In the genomic region with DNA sequence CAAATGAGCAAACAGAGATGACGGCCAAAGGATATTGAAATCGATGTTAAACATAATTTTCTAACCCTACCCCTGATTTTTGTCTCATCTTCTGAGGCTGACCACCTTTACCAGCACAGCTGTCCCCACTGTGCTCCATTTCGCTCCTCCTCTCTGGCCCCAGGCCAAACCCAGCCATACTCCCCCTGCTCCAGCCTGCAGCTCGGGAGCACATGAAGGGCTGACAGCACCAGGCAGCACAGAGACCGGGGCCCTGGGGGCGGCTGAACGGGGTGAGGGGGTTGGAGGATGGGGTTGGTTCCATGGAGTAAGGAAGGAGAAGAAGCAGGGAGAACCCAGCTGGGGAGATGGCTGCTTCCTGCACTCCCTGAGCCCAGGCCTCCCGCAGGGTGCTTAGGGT, we compare ENCODE assay signal across 29 cellular contexts. TPM values are rescaled to one million over a fixed set of nuclear protein-coding genes. Genes with fewer than 3 reads are reported as not detected.
DNase-seq lines count a peak whose midpoint lies in the region; TF ChIP-seq lines count a peak whose summit lies in the region.
"Had no signal": no experiment of that assay in that cellular context is flagged by ENCODE, and none has a peak within 500 bp of the region (broad histone marks: within the 10 kb centered on the region; RNA-seq: fewer than 3 reads in every experiment).

No MANE protein-coding gene starts in this region.

- TF ChIP-seq EP300 in esophagus muscularis mucosa (IDR thresholded peaks at IDR 0.05): no peak

- H3K36me3 ChIP-seq in CD4-positive, alpha-beta memory T cell (ENCODE audit: insufficient read depth, low read length): no peaks in the 10 kb centered on the region
- H3K36me3 ChIP-seq in Loucy (ENCODE audit: insufficient read depth, low read length) (no peaks in the 10 kb centered on the region), esophagus muscularis mucosa (no peaks in the 10 kb centered on the region), prostate gland (no peaks in the 10 kb centered on the region)
- H3K36me3 ChIP-seq: pancreas, Peyer's patch, upper lobe of left lung had no signal

- no peak overlapping the region for H3K27ac ChIP-seq in CD4-positive, alpha-beta memory T cell (ENCODE audit: low read depth, low read length)
- H3K27ac ChIP-seq in esophagus muscularis mucosa (replicated peaks in 1 of 4) (no peak overlapping the region), prostate gland (no peak overlapping the region)
- H3K27ac ChIP-seq: pancreas, Peyer's patch, upper lobe of left lung had no signal

- no peaks in the 10 kb centered on the region for H3K9me3 ChIP-seq in CD4-positive, alpha-beta memory T cell (ENCODE audit: control insufficient read depth in 1 of 2, low read length in 2 of 2)
- H3K9me3 ChIP-seq in Loucy (ENCODE audit: insufficient read depth, low read depth, low read length): no peaks in the 10 kb centered on the region
- no peaks in the 10 kb centered on the region for H3K9me3 ChIP-seq in esophagus muscularis mucosa
- H3K9me3 ChIP-seq in prostate gland: no peaks in the 10 kb centered on the region
- H3K9me3 ChIP-seq: pancreas, Peyer's patch, upper lobe of left lung had no signal

- TF ChIP-seq CTCF in Loucy (conservative IDR thresholded peaks at IDR 0.05; ENCODE audit: low read length) (no peak), esophagus muscularis mucosa (IDR thresholded peaks at IDR 0.05) (no peak), prostate gland (IDR thresholded peaks at IDR 0.05) (no peak)

- no peaks in the 10 kb centered on the region for H3K79me2 ChIP-seq in Loucy (ENCODE audit: insufficient read depth, low read length)

- DNase-seq in CD4-positive, alpha-beta memory T cell: no peak
- DNase-seq in esophagus muscularis mucosa (ENCODE audit: extremely low spot score) (peak; percentile 87), prostate gland (ENCODE audit: low spot score) (peak; percentile 2), NCI-H510A treated with DMSO at 0.1 percent for 48 hours (lab: John Stamatoyannopoulos, UW) (no peak), NCI-H1105 treated with DMSO at 0.1 percent for 48 hours (lab: John Stamatoyannopoulos, UW) (no peak), NCI-H524 treated with DMSO at 0.1 percent for 48 hours (lab: John Stamatoyannopoulos, UW) (no peak)
- DNase-seq: activated B cell treated with CpG ODN at 0.5 μM for 24 hours; activated CD4-positive, alpha-beta T cell treated with anti-CD3 and anti-CD28 coated beads, Interleukin-2, amount 50 U/mL, for 4 hours; dermis blood vessel endothelial cell; DMS 273 treated with DMSO at 0.1 percent for 48 hours; GOT3; hypothalamus; left ventricle myocardium superior; NCI-H1092; NCI-H187; NCI-H69; pancreas; Peyer's patch; upper lobe of left lung had no signal

- no peak for TF ChIP-seq POLR2A in esophagus muscularis mucosa (IDR thresholded peaks at IDR 0.05; ENCODE audit: low read depth)
- TF ChIP-seq POLR2A in prostate gland (IDR thresholded peaks at IDR 0.05): no peak

- H3K9ac ChIP-seq in Loucy (ENCODE audit: low read depth, low read length, poor library complexity, severe bottlenecking): peak overlapping the region; percentile 36

- H3K4me3 ChIP-seq in CD4-positive, alpha-beta memory T cell (ENCODE audit: low read length in 2 of 2): no peak overlapping the region
- H3K4me3 ChIP-seq in Loucy (ENCODE audit: low read length, poor library complexity, severe bottlenecking) (no peak overlapping the region), esophagus muscularis mucosa (no peak overlapping the region), prostate gland (no peak overlapping the region)
- H3K4me3 ChIP-seq: pancreas, Peyer's patch, smooth muscle cell, upper lobe of left lung had no signal

- H3K27me3 ChIP-seq in CD4-positive, alpha-beta memory T cell (ENCODE audit: insufficient read depth, low read length): no peaks in the 10 kb centered on the region
- H3K27me3 ChIP-seq in Loucy (ENCODE audit: insufficient read depth, low read length, poor library complexity, severe bottlenecking) (no peaks in the 10 kb centered on the region), esophagus muscularis mucosa (peaks cover 0 to 63% (median 9%) of the 10 kb centered on the region in 4 donors), prostate gland (replicated peaks; ENCODE audit: insufficient read depth) (no peaks in the 10 kb centered on the region)
- H3K27me3 ChIP-seq: Peyer's patch had no signal

- intact Hi-C loops in CD4-positive, alpha-beta memory T cell (cut with micrococcal nuclease): no loop called here
- intact Hi-C loops in esophagus muscularis mucosa (cut with DNase I): no loop called here
- intact Hi-C loops in prostate gland (cut with DNase I): no loop called here

- H3K27ac Mint-ChIP-seq in CD4-positive, alpha-beta memory T cell: peak overlapping the region in 4 of 7 donors; percentile 25 to 68 (median 52)
- H3K27ac Mint-ChIP-seq: activated T-helper 2 cell treated with anti-CD3 and anti-CD28 coated beads, Interferon-gamma antibody, Interleukin-2, Interleukin-4, amounts not matched to agents 10 μg/mL and 5 μg/mL and 100 μg/mL, durations not matched to agents 14 hours and 24 hours and 36 hours; mesothelial cell of epicardium had no signal

- no peaks in the 10 kb centered on the region for H3K9me3 Mint-ChIP-seq in CD4-positive, alpha-beta memory T cell
- H3K9me3 Mint-ChIP-seq: activated B cell treated with CpG ODN at 0.5 μM for 24 hours; activated naive CD4-positive, alpha-beta T cell treated with anti-CD3 and anti-CD28 coated beads, Interleukin-2, amount 50 U/mL, for 72 hours; activated T-helper 2 cell treated with anti-CD3 and anti-CD28 coated beads, Interferon-gamma antibody, Interleukin-2, Interleukin-4, amounts not matched to agents 10 μg/mL and 5 μg/mL and 100 μg/mL, durations not matched to agents 14 hours and 24 hours and 36 hours; CD14-positive monocyte; mesothelial cell of epicardium; nephron had no signal

- no peak overlapping the region for H3K4me3 Mint-ChIP-seq in CD4-positive, alpha-beta memory T cell
- H3K4me3 Mint-ChIP-seq: activated B cell treated with CpG ODN at 0.5 μM for 24 hours, CD14-positive monocyte, mesothelial cell of epicardium had no signal

- H3K36me3 Mint-ChIP-seq in CD4-positive, alpha-beta memory T cell: no peaks in the 10 kb centered on the region
- H3K36me3 Mint-ChIP-seq: activated naive CD4-positive, alpha-beta T cell treated with anti-CD3 and anti-CD28 coated beads, Interleukin-2, amount 50 U/mL, for 72 hours; CD14-positive monocyte; mesothelial cell of epicardium had no signal

- WGBS in esophagus muscularis mucosa: 59% methylated on average over 8 of the region's 8 CpGs
- 74% methylated on average over 8 of the region's 8 CpGs for WGBS in prostate gland

- no peak overlapping the region for H2AFZ ChIP-seq in Loucy (ENCODE audit: low read length)

- CTCF ChIA-PET in CD4-positive, alpha-beta memory T cell (lab: Charles Lee; ENCODE audit: partially characterized antibody): interaction anchor here (1.4 to 5.9 kb wide), 2 partner anchors 13 to 17 kb away, joined by 4 to 43 read pairs; no protein-coding TSS in a partner anchor

- no peak overlapping the region for H3K4me2 ChIP-seq in Loucy (ENCODE audit: low read depth, low read length, poor library complexity, severe bottlenecking)
- H3K4me2 ChIP-seq: smooth muscle cell had no signal

- peaks cover 31% of the 10 kb centered on the region for H3K4me1 ChIP-seq in CD4-positive, alpha-beta memory T cell (ENCODE audit: insufficient read depth, low read length)
- H3K4me1 ChIP-seq in Loucy (ENCODE audit: insufficient read depth, low read length, poor library complexity, severe bottlenecking) (peaks cover 55% of the 10 kb centered on the region), esophagus muscularis mucosa (no peaks in the 10 kb centered on the region), prostate gland (replicated peaks) (no peaks in the 10 kb centered on the region)
- H3K4me1 ChIP-seq: pancreas, upper lobe of left lung had no signal

- POLR2A ChIA-PET in CD4-positive, alpha-beta memory T cell (lab: Charles Lee; ENCODE audit: partially characterized antibody): no interaction called here

- H4K20me1 ChIP-seq in Loucy (ENCODE audit: insufficient read depth, low read length, poor library complexity, severe bottlenecking): no peaks in the 10 kb centered on the region

- peaks cover 8 to 38% (median 20%) of the 10 kb centered on the region in 4 donors for H3K4me1 Mint-ChIP-seq in CD4-positive, alpha-beta memory T cell

- H3K27me3 Mint-ChIP-seq in CD4-positive, alpha-beta memory T cell: peaks cover 3% of the 10 kb centered on the region in 2 donors

- no peaks in the 10 kb centered on the region for H3F3A ChIP-seq in Loucy (ENCODE audit: low read depth)

- H3K9me2 ChIP-seq in Loucy (replicated peaks; ENCODE audit: low read depth, low read length): no peaks in the 10 kb centered on the region

RNA-seq across cellular contexts. Expression of a gene that starts 3.2 kb away (rescaled TPM):
- total RNA-seq in CD4-positive, alpha-beta memory T cell: not detected
- polyA plus RNA-seq in CD4-positive, alpha-beta memory T cell: not detected
- total RNA-seq in esophagus muscularis mucosa: not detected
- not detected for total RNA-seq in prostate gland
- total RNA-seq: activated B cell treated with CpG ODN at 0.5 μM for 24 hours; activated naive CD4-positive, alpha-beta T cell treated with anti-CD3 and anti-CD28 coated beads, Interleukin-2, amount 50 U/mL, for 72 hours; activated T-helper 2 cell treated with anti-CD3 and anti-CD28 coated beads, Interferon-gamma antibody, Interleukin-2, Interleukin-4, amounts not matched to agents 10 μg/mL and 5 μg/mL and 100 μg/mL, durations not matched to agents 14 hours and 24 hours and 36 hours; dermis blood vessel endothelial cell; fibroblast of lung; HepG2; left ventricle myocardium superior; mesothelial cell of epicardium; pancreas; Peyer's patch; smooth muscle cell; subcutaneous adipose tissue; upper lobe of left lung had no signal
- polyA plus RNA-seq: CD14-positive monocyte, fibroblast of lung, HepG2, pancreas, smooth muscle cell had no signal

RNA-seq across cellular contexts. Expression of a gene that starts 45.8 kb away (rescaled TPM):
- not detected for total RNA-seq in CD4-positive, alpha-beta memory T cell
- not detected for polyA plus RNA-seq in CD4-positive, alpha-beta memory T cell
- 1 to 10 TPM; 1.1 to 9.3 (median 1.2) TPM for total RNA-seq in esophagus muscularis mucosa
- not detected for total RNA-seq in prostate gland
- total RNA-seq: activated B cell treated with CpG ODN at 0.5 μM for 24 hours; activated T-helper 2 cell treated with anti-CD3 and anti-CD28 coated beads, Interferon-gamma antibody, Interleukin-2, Interleukin-4, amounts not matched to agents 10 μg/mL and 5 μg/mL and 100 μg/mL, durations not matched to agents 14 hours and 24 hours and 36 hours; dermis blood vessel endothelial cell; fibroblast of lung; HepG2; mesothelial cell of epicardium had no signal

Comparison
In these comparisons a context has a peak if more than half of its experiments do, and no peak if none do; other contexts are left out.
1. DNase-seq: peak in esophagus muscularis mucosa (single experiment) and prostate gland (single experiment); none in CD4-positive, alpha-beta memory T cell (0 of 5), NCI-H510A treated with DMSO at 0.1 percent for 48 hours (single experiment), NCI-H1105 treated with DMSO at 0.1 percent for 48 hours (single experiment) and NCI-H524 treated with DMSO at 0.1 percent for 48 hours (single experiment).